Comparison of ENCODE assay signal across 3 cellular contexts in the genomic region with DNA sequence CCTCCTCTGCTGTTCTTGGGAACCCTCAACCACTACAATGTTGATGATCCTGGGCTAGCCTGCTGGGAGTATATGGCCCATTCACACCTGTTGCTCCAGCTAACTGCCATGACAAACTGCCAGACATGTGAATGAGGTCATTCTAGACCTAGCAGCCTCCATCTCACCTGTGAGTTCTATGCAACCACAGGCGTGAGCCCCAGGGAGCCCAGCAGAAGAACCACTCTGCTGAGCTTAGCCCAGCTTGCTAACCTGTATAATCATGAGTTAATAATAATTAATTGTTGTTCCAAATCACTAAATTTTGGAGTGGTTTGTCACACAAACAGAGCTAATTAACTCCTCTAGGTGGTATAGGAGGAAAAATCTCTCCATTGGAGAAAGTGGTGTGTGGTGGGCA.
TF ChIP-seq lines count a peak whose summit lies in the region.

No MANE protein-coding gene starts in this region.

TF ChIP-seq in HepG2, 621 proteins besides CTCF, POLR2A, EP300 and RAD21:
- peak; percentile 95 for TF ChIP-seq ZNF331 (CRISPR knock-in tag; IDR thresholded peaks at IDR 0.05)
- TF ChIP-seq ZNF441 (CRISPR knock-in tag; IDR thresholded peaks at IDR 0.05; ENCODE audit: borderline replicate concordance) = no peak
- TF ChIP-seq ZNF292 (CRISPR knock-in tag; IDR thresholded peaks at IDR 0.05; ENCODE audit: borderline replicate concordance, low read depth) = no peak
- TF ChIP-seq, protein P1, sequence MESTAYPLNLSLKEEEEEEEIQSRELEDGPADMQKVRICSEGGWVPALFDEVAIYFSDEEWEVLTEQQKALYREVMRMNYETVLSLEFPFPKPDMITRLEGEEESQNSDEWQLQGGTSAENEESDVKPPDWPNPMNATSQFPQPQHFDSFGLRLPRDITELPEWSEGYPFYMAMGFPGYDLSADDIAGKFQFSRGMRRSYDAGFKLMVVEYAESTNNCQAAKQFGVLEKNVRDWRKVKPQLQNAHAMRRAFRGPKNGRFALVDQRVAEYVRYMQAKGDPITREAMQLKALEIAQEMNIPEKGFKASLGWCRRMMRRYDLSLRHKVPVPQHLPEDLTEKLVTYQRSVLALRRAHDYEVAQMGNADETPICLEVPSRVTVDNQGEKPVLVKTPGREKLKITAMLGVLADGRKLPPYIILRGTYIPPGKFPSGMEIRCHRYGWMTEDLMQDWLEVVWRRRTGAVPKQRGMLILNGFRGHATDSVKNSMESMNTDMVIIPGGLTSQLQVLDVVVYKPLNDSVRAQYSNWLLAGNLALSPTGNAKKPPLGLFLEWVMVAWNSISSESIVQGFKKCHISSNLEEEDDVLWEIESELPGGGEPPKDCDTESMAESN (CRISPR knock-in tag; conservative IDR thresholded peaks at IDR 0.05) = no peak

TF ChIP-seq in GM23338, 12 proteins besides CTCF, POLR2A, EP300 and RAD21:
- TF ChIP-seq, protein P2, sequence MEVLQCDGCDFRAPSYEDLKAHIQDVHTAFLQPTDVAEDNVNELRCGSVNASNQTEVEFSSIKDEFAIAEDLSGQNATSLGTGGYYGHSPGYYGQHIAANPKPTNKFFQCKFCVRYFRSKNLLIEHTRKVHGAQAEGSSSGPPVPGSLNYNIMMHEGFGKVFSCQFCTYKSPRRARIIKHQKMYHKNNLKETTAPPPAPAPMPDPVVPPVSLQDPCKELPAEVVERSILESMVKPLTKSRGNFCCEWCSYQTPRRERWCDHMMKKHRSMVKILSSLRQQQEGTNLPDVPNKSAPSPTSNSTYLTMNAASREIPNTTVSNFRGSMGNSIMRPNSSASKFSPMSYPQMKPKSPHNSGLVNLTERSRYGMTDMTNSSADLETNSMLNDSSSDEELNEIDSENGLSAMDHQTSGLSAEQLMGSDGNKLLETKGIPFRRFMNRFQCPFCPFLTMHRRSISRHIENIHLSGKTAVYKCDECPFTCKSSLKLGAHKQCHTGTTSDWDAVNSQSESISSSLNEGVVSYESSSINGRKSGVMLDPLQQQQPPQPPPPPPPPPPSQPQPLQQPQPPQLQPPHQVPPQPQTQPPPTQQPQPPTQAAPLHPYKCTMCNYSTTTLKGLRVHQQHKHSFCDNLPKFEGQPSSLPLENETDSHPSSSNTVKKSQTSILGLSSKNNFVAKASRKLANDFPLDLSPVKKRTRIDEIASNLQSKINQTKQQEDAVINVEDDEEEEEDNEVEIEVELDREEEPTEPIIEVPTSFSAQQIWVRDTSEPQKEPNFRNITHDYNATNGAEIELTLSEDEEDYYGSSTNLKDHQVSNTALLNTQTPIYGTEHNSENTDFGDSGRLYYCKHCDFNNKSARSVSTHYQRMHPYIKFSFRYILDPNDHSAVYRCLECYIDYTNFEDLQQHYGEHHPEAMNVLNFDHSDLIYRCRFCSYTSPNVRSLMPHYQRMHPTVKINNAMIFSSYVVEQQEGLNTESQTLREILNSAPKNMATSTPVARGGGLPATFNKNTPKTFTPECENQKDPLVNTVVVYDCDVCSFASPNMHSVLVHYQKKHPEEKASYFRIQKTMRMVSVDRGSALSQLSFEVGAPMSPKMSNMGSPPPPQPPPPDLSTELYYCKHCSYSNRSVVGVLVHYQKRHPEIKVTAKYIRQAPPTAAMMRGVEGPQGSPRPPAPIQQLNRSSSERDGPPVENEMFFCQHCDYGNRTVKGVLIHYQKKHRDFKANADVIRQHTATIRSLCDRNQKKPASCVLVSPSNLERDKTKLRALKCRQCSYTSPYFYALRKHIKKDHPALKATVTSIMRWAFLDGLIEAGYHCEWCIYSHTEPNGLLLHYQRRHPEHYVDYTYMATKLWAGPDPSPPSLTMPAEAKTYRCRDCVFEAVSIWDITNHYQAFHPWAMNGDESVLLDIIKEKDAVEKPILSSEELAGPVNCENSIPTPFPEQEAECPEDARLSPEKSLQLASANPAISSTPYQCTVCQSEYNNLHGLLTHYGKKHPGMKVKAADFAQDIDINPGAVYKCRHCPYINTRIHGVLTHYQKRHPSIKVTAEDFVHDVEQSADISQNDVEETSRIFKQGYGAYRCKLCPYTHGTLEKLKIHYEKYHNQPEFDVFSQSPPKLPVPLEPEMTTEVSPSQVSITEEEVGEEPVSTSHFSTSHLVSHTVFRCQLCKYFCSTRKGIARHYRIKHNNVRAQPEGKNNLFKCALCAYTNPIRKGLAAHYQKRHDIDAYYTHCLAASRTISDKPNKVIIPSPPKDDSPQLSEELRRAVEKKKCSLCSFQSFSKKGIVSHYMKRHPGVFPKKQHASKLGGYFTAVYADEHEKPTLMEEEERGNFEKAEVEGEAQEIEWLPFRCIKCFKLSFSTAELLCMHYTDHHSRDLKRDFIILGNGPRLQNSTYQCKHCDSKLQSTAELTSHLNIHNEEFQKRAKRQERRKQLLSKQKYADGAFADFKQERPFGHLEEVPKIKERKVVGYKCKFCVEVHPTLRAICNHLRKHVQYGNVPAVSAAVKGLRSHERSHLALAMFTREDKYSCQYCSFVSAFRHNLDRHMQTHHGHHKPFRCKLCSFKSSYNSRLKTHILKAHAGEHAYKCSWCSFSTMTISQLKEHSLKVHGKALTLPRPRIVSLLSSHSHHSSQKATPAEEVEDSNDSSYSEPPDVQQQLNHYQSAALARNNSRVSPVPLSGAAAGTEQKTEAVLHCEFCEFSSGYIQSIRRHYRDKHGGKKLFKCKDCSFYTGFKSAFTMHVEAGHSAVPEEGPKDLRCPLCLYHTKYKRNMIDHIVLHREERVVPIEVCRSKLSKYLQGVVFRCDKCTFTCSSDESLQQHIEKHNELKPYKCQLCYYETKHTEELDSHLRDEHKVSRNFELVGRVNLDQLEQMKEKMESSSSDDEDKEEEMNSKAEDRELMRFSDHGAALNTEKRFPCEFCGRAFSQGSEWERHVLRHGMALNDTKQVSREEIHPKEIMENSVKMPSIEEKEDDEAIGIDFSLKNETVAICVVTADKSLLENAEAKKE (CRISPR knock-in tag; IDR thresholded peaks at IDR 0.05) = no peak
- no peak for TF ChIP-seq ZNF114 (CRISPR knock-in tag; IDR thresholded peaks at IDR 0.05)
- peak; percentile 97 for TF ChIP-seq ZNF331 (CRISPR knock-in tag; IDR thresholded peaks at IDR 0.05; ENCODE audit: low read depth)

TF ChIP-seq in HEK293, 187 proteins besides CTCF, POLR2A, EP300 and RAD21:
- TF ChIP-seq ZNF621 (tag by site-specific recombination; IDR thresholded peaks at IDR 0.05) (no peak), SCRT2 (tag by site-specific recombination; IDR thresholded peaks at IDR 0.05) (0 out of 2 replicates have a peak, but pooled peaks have one; percentile 41), SETDB1 (IDR thresholded peaks at IDR 0.05; ENCODE audit: insufficient read length, low read length) (peak; percentile 76)
